ENCODE assay signal across 1 cellular context in the genomic region with DNA sequence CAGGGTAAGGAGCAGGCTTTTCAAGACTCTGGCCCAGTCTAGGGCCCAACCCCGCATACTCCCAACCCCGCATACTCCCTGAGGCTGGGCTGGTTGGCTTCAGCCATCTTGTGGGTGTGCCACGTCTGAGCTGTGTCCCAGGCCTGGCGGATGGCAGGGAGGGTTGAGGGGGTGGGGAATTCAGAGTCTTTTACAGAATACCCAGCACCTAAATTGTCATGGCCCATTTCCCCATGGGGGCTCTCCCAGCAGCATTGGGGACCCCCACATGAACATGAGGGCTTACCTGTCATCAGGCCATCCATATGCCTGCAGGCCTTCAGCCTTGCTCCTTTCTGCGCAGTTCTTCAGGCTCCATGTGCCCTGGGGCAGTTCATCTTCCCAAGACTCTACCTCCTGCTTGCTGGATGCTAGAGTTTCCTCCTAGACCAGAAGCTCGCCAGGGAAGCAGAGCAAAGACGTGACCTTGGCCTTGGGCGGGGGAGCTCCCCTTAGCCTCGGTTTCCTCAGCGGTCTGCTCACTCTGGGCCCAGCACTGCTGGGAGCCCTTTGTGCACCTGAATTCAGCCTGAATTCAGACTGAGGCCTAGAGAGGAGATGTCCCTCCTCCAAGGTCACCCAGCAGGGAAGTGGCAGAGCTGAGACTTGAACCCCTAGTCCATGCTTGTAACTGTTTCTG.
TF ChIP-seq lines count a peak whose summit lies in the region.

No MANE protein-coding gene starts in this region.

TF ChIP-seq in GM12878, 131 proteins besides CTCF, POLR2A, EP300 and RAD21:
- TF ChIP-seq CREM (IDR thresholded peaks at IDR 0.05; ENCODE audit: low read depth) (no peak), SRF (IDR thresholded peaks at IDR 0.05; ENCODE audit: low read depth in 2 of 2, low read length in 2 of 2) (no peak), RB1 (IDR thresholded peaks at IDR 0.05; ENCODE audit: borderline replicate concordance) (no peak), BMI1 (IDR thresholded peaks at IDR 0.05; ENCODE audit: borderline replicate concordance) (no peak), FOXK2 (IDR thresholded peaks at IDR 0.05) (no peak), SPI1 (IDR thresholded peaks at IDR 0.05; ENCODE audit: borderline replicate concordance, insufficient read depth, low read depth, low read length) (no peak), YY1 (IDR thresholded peaks at IDR 0.05; ENCODE audit: low read depth, low read length) (no peak), RFX5 (IDR thresholded peaks at IDR 0.05; ENCODE audit: low read depth, low read length) (no peak), FOXM1 (IDR thresholded peaks at IDR 0.05; ENCODE audit: low read depth, low read length) (no peak), ASH2L (IDR thresholded peaks at IDR 0.05; ENCODE audit: borderline replicate concordance, low read depth) (no peak)
- TF ChIP-seq, protein P1, sequence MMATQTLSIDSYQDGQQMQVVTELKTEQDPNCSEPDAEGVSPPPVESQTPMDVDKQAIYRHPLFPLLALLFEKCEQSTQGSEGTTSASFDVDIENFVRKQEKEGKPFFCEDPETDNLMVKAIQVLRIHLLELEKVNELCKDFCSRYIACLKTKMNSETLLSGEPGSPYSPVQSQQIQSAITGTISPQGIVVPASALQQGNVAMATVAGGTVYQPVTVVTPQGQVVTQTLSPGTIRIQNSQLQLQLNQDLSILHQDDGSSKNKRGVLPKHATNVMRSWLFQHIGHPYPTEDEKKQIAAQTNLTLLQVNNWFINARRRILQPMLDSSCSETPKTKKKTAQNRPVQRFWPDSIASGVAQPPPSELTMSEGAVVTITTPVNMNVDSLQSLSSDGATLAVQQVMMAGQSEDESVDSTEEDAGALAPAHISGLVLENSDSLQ (IDR thresholded peaks at IDR 0.05), result no peak
- TF ChIP-seq, protein P2, sequence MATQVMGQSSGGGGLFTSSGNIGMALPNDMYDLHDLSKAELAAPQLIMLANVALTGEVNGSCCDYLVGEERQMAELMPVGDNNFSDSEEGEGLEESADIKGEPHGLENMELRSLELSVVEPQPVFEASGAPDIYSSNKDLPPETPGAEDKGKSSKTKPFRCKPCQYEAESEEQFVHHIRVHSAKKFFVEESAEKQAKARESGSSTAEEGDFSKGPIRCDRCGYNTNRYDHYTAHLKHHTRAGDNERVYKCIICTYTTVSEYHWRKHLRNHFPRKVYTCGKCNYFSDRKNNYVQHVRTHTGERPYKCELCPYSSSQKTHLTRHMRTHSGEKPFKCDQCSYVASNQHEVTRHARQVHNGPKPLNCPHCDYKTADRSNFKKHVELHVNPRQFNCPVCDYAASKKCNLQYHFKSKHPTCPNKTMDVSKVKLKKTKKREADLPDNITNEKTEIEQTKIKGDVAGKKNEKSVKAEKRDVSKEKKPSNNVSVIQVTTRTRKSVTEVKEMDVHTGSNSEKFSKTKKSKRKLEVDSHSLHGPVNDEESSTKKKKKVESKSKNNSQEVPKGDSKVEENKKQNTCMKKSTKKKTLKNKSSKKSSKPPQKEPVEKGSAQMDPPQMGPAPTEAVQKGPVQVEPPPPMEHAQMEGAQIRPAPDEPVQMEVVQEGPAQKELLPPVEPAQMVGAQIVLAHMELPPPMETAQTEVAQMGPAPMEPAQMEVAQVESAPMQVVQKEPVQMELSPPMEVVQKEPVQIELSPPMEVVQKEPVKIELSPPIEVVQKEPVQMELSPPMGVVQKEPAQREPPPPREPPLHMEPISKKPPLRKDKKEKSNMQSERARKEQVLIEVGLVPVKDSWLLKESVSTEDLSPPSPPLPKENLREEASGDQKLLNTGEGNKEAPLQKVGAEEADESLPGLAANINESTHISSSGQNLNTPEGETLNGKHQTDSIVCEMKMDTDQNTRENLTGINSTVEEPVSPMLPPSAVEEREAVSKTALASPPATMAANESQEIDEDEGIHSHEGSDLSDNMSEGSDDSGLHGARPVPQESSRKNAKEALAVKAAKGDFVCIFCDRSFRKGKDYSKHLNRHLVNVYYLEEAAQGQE (IDR thresholded peaks at IDR 0.05; ENCODE audit: low read depth, low read length), result no peak
